Comparison of ENCODE assay signal across 8 cellular contexts in the genomic region with DNA sequence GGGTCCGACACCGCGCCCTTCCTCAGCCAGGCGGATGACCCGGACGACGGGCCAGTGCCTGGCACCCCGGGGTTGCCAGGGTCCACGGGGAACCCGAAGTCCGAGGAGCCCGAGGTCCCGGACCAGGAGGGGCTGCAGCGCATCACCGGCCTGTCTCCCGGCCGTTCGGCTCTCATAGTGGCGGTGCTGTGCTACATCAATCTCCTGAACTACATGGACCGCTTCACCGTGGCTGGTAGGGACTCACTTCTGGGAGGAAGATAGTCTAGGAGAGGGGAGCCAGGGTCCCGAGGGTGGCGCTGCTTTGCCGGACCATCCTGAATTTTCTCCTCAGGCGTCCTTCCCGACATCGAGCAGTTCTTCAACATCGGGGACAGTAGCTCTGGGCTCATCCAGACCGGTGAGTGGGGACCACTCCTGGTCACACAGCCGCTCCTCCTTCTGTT. TPM values are rescaled to one million over a fixed set of nuclear protein-coding genes. Genes with fewer than 3 reads are reported as not detected.
A peak's percentile ranks its signal among the peaks of the same experiment; 100 is the strongest.
DNase-seq lines count a peak whose midpoint lies in the region; ATAC-seq, FAIRE-seq and TF ChIP-seq lines count a peak whose summit lies in the region.

No MANE protein-coding gene starts in this region.

- no peaks in the 10 kb centered on the region for H3K27me3 Mint-ChIP-seq in T-helper 1 cell treated with Interleukin-12 subunit alpha and Interleukin-12 subunit beta and Interleukin-4 antibody, amounts not matched to agents 30 μg/mL and 1 μg/mL, for 36 hours (ENCODE audit: low read depth)
- H3K27me3 Mint-ChIP-seq in naive B cell = no peaks in the 10 kb centered on the region

- H3K27ac Mint-ChIP-seq in T-helper 1 cell treated with Interleukin-12 subunit alpha and Interleukin-12 subunit beta and Interleukin-4 antibody, amounts not matched to agents 30 μg/mL and 1 μg/mL, for 36 hours = peak overlapping the region; percentile 76
- H3K27ac Mint-ChIP-seq in naive B cell = peak overlapping the region; percentile 77 to 99 (median 97)

- peak overlapping the region; percentile 65 to 100 (median 94) for H3K4me3 ChIP-seq in dorsolateral prefrontal cortex

- no peak for DNase-seq in T-helper 1 cell
- no peak for DNase-seq in dorsolateral prefrontal cortex
- DNase-seq in naive B cell = no peak
- DNase-seq in GM19238 (ENCODE audit: insufficient read length, low spot score) = no peak
- no peak for DNase-seq in AG20443 (ENCODE audit: low spot score)
- no peak for DNase-seq in HTR-8/SVneo (ENCODE audit: insufficient read length, low spot score)

- peaks cover 33% of the 10 kb centered on the region for H3K4me1 Mint-ChIP-seq in T-helper 1 cell treated with Interleukin-12 subunit alpha and Interleukin-12 subunit beta and Interleukin-4 antibody, amounts not matched to agents 30 μg/mL and 1 μg/mL, for 36 hours (ENCODE audit: low read depth)
- peaks cover 28 to 46% (median 38%) of the 10 kb centered on the region in 3 donors for H3K4me1 Mint-ChIP-seq in naive B cell

- H3K27me3 ChIP-seq in dorsolateral prefrontal cortex = no peaks in the 10 kb centered on the region

- no peak for FAIRE-seq in HTR-8/SVneo (lab: Jason Lieb, UNC)

- no peak for ATAC-seq in naive B cell (ENCODE audit: low read depth in 2 of 2)

- no peaks in the 10 kb centered on the region for H3K9me3 ChIP-seq in KOPT-K1 (ENCODE audit: insufficient read depth, low read length, poor library complexity, severe bottlenecking)

- peaks cover 10% of the 10 kb centered on the region for H3K36me3 Mint-ChIP-seq in T-helper 1 cell treated with Interleukin-12 subunit alpha and Interleukin-12 subunit beta and Interleukin-4 antibody, amounts not matched to agents 30 μg/mL and 1 μg/mL, for 36 hours (ENCODE audit: low read depth)
- peaks cover 4 to 8% of the 10 kb centered on the region in 2 donors for H3K36me3 Mint-ChIP-seq in naive B cell

- TF ChIP-seq CTCF in dorsolateral prefrontal cortex (IDR thresholded peaks at IDR 0.05 in 54 of 56, conservative IDR thresholded peaks at IDR 0.05 in 2 of 56; ENCODE audit: low read depth in 1 of 56, partially characterized antibody in 56 of 56) = no peak

- intact Hi-C loops in dorsolateral prefrontal cortex (cut with DNase I) = loop anchor here (2.0 to 10.0 kb wide), 3 partner anchors 22 to 820 kb away; a partner anchor contains a TSS

- H3K9me3 Mint-ChIP-seq in T-helper 1 cell treated with Interleukin-12 subunit alpha and Interleukin-12 subunit beta and Interleukin-4 antibody, amounts not matched to agents 30 μg/mL and 1 μg/mL, for 36 hours = no peaks in the 10 kb centered on the region
- no peaks in the 10 kb centered on the region for H3K9me3 Mint-ChIP-seq in naive B cell

- H3K36me3 ChIP-seq in KOPT-K1 (ENCODE audit: insufficient read depth, low read length) = peaks cover 24% of the 10 kb centered on the region; the same call in 1 of the 2 replicates

- peak overlapping the region; percentile 82 for H3K27ac ChIP-seq in KOPT-K1 (ENCODE audit: low read depth, low read length, poor library complexity, severe bottlenecking)
- peak overlapping the region in 38 of 59 donors; percentile 47 to 96 (median 90) for H3K27ac ChIP-seq in dorsolateral prefrontal cortex

- peak overlapping the region; percentile 96 for H3K4me3 Mint-ChIP-seq in T-helper 1 cell treated with Interleukin-12 subunit alpha and Interleukin-12 subunit beta and Interleukin-4 antibody, amounts not matched to agents 30 μg/mL and 1 μg/mL, for 36 hours
- peak overlapping the region; percentile 95 to 100 (median 98) for H3K4me3 Mint-ChIP-seq in naive B cell

RNA-seq across cellular contexts. Expression of a gene that starts 0.6 kb away (rescaled TPM):
- total RNA-seq in dorsolateral prefrontal cortex = 10 to 100 TPM; 13.6 to 33.8 (median 21.2) TPM
- 10 to 100 TPM; 11.4 to 29.9 (median 19.0) TPM for polyA plus RNA-seq in naive B cell (ENCODE audit: low read depth in 6 of 6)

RNA-seq across cellular contexts. Expression of a gene that starts 9.7 kb away (rescaled TPM):
- 10 to 100 TPM in 35 of 120 experiments, 1 to 10 TPM in 85; 2.7 to 33.1 (median 7.9) TPM for total RNA-seq in dorsolateral prefrontal cortex
- polyA plus RNA-seq in naive B cell (ENCODE audit: low read depth in 6 of 6) = 1 to 10 TPM in 4 of 6 donors, under 1 TPM in 2; 0.29 to 3.7 (median 1.6) TPM

RNA-seq across cellular contexts. Expression of a gene that starts 24.4 kb away (rescaled TPM):
- total RNA-seq in dorsolateral prefrontal cortex = 10 to 100 TPM; 23.5 to 52.5 (median 35.3) TPM
- polyA plus RNA-seq in naive B cell (ENCODE audit: low read depth in 6 of 6) = 10 to 100 TPM; 17.8 to 32.2 (median 24.2) TPM

RNA-seq across cellular contexts. Expression of a gene that starts 43.4 kb away (rescaled TPM):
- total RNA-seq in dorsolateral prefrontal cortex = 1 to 10 TPM in 2 of 120 experiments, under 1 TPM in 8, not detected in 110; 0.22 to 1.2 (median 0.42) TPM
- polyA plus RNA-seq in naive B cell (ENCODE audit: low read depth in 6 of 6) = 100 to 1,000 TPM; 280 to 597 (median 354) TPM

RNA-seq across cellular contexts. Expression of a gene that starts 50.1 kb away (rescaled TPM):
- total RNA-seq in dorsolateral prefrontal cortex = 10 to 100 TPM in 117 of 120 experiments, 1 to 10 TPM in 3; 9.1 to 24.2 (median 15.8) TPM
- polyA plus RNA-seq in naive B cell (ENCODE audit: low read depth in 6 of 6) = 10 to 100 TPM in 5 of 6 donors, 1 to 10 TPM in 1; 6.9 to 40.4 (median 21.2) TPM
